ENCODE assay signal across 1 cellular context in genomic region chr1:9059944-9060744, GRCh38.
TF ChIP-seq lines count a peak whose summit lies in the region.

No MANE protein-coding gene starts in this region.

TF ChIP-seq in H1, 55 proteins besides CTCF, POLR2A, EP300 and RAD21 (continued from another document):
- no peak for TF ChIP-seq ATF3 (IDR thresholded peaks at IDR 0.05; ENCODE audit: insufficient read depth, low read depth, low read length)
- TF ChIP-seq SP4 (IDR thresholded peaks at IDR 0.05; ENCODE audit: low read length) = no peak
- TF ChIP-seq BCL11A (IDR thresholded peaks at IDR 0.05; ENCODE audit: low read depth in 2 of 2, low read length in 2 of 2) = no peak
- no peak for TF ChIP-seq CREB1 (IDR thresholded peaks at IDR 0.05)
- no peak for TF ChIP-seq SIX5 (IDR thresholded peaks at IDR 0.05; ENCODE audit: low read depth, low read length)
- TF ChIP-seq CHD2 (IDR thresholded peaks at IDR 0.05; ENCODE audit: low read length) = no peak
- no peak for TF ChIP-seq CTBP2 (IDR thresholded peaks at IDR 0.05; ENCODE audit: borderline replicate concordance, insufficient read depth, insufficient read length, low read length)
- no peak for TF ChIP-seq NRF1 (IDR thresholded peaks at IDR 0.05; ENCODE audit: low read depth, low read length)
